Comparison of ENCODE assay signal across 24 cellular contexts in genomic region chr1:18511469-18511997, GRCh38. TPM values are rescaled to one million over a fixed set of nuclear protein-coding genes. Genes with fewer than 3 reads are reported as not detected.
A peak's percentile ranks its signal among the peaks of the same experiment; 100 is the strongest.
DNase-seq lines count a peak whose midpoint lies in the region; ATAC-seq and TF ChIP-seq lines count a peak whose summit lies in the region.
"Had no signal": no experiment of that assay in that cellular context is flagged by ENCODE, and none has a peak within 500 bp of the region (broad histone marks: within the 10 kb centered on the region; RNA-seq: fewer than 3 reads in every experiment).

No MANE protein-coding gene starts in this region.

- H3K27ac ChIP-seq in dorsolateral prefrontal cortex, result no peak overlapping the region
- H3K27ac ChIP-seq: 22Rv1; BLaER1 treated with 17β-estradiol and CSF1 and Interleukin-3, amounts not matched to agents 10 nM and 100 nM; breast epithelium; thyroid gland had no signal

- no peak for ATAC-seq in GM19324 (IDR thresholded peaks at IDR 0.05; ENCODE audit: low FRiP score, unreplicated experiment)
- ATAC-seq: activated CD8-positive, alpha-beta T cell treated with anti-CD3 and anti-CD28 coated beads, Interleukin-2, amount 10 ng/mL, durations not matched to agents 7 days and 5 days; esophagus mucosa; GM12878; right cardiac atrium; stimulated activated memory B cell treated with anti-CD40 and anti-IgM and Interleukin-4, amounts not matched to agents 10 μg/mL and 1 μg/mL and 100 μg/mL, for 72 hours had no signal

- no peaks in the 10 kb centered on the region for H3K4me1 Mint-ChIP-seq in osteocyte (ENCODE audit: unreplicated experiment)
- no peaks in the 10 kb centered on the region for H3K4me1 Mint-ChIP-seq in activated naive CD4-positive, alpha-beta T cell treated with anti-CD3 and anti-CD28 coated beads for 36 hours (ENCODE audit: low read depth)
- H3K4me1 Mint-ChIP-seq: stimulated activated memory B cell treated with anti-CD40 and anti-IgM and Interleukin-4, amounts not matched to agents 10 μg/mL and 1 μg/mL and 100 μg/mL, for 72 hours had no signal

- H3K27me3 Mint-ChIP-seq in osteocyte (ENCODE audit: unreplicated experiment), result no peaks in the 10 kb centered on the region
- H3K27me3 Mint-ChIP-seq in activated naive CD4-positive, alpha-beta T cell treated with anti-CD3 and anti-CD28 coated beads for 36 hours (ENCODE audit: low read depth), result peaks cover 9% of the 10 kb centered on the region
- H3K27me3 Mint-ChIP-seq: stimulated activated memory B cell treated with anti-CD40 and anti-IgM and Interleukin-4, amounts not matched to agents 10 μg/mL and 1 μg/mL and 100 μg/mL, for 72 hours had no signal

- no peak overlapping the region for H3K4me3 Mint-ChIP-seq in osteocyte (ENCODE audit: unreplicated experiment)
- no peak overlapping the region for H3K4me3 Mint-ChIP-seq in activated naive CD4-positive, alpha-beta T cell treated with anti-CD3 and anti-CD28 coated beads for 36 hours
- H3K4me3 Mint-ChIP-seq: activated CD8-positive, alpha-beta T cell treated with anti-CD3 and anti-CD28 coated beads, Interleukin-2, amount 10 ng/mL, durations not matched to agents 7 days and 5 days; stimulated activated memory B cell treated with anti-CD40 and anti-IgM and Interleukin-4, amounts not matched to agents 10 μg/mL and 1 μg/mL and 100 μg/mL, for 72 hours; T-helper 1 cell treated with Interleukin-12 subunit alpha and Interleukin-12 subunit beta and Interleukin-4 antibody, amounts not matched to agents 30 μg/mL and 1 μg/mL, for 36 hours had no signal

- peak; percentile 39 for DNase-seq in NCI-H2171 treated with DMSO at 0.1 percent for 48 hours (lab: John Stamatoyannopoulos, UW)
- DNase-seq in NCI-H2171 (lab: John Stamatoyannopoulos, UW), result no peak
- peak; percentile 53 for DNase-seq in NCI-H69 (lab: John Stamatoyannopoulos, UW)
- DNase-seq in dorsolateral prefrontal cortex, result no peak
- peak; percentile 62 for DNase-seq in osteocyte (ENCODE audit: extremely low spot score, unreplicated experiment)
- no peak for DNase-seq in activated naive CD4-positive, alpha-beta T cell treated with anti-CD3 and anti-CD28 coated beads for 36 hours
- DNase-seq in NCI-H526 treated with DMSO at 0.1 percent for 48 hours (lab: John Stamatoyannopoulos, UW), result no peak
- DNase-seq: activated CD8-positive, alpha-beta T cell treated with anti-CD3 and anti-CD28 coated beads, Interleukin-2, amount 10 ng/mL, durations not matched to agents 7 days and 5 days; dermis blood vessel endothelial cell; GF-D8; right cardiac atrium; SHP77; thyroid gland had no signal

- CTCF ChIA-PET in activated naive CD4-positive, alpha-beta T cell treated with anti-CD3 and anti-CD28 coated beads for 36 hours (lab: Charles Lee), result interaction anchor here (0.5 to 0.7 kb wide), 2 partner anchors 299 to 756 kb away, joined by 3 to 6 read pairs; partner anchors contain the start of gene ACTL8

- H3K9me3 Mint-ChIP-seq in osteocyte (ENCODE audit: unreplicated experiment), result peaks cover 25% of the 10 kb centered on the region
- peaks cover 12% of the 10 kb centered on the region for H3K9me3 Mint-ChIP-seq in activated naive CD4-positive, alpha-beta T cell treated with anti-CD3 and anti-CD28 coated beads for 36 hours

- H3K27me3 ChIP-seq in dorsolateral prefrontal cortex, result peaks cover 0 to 13% (median 0%) of the 10 kb centered on the region in 45 donors
- H3K27me3 ChIP-seq: BLaER1 treated with 17β-estradiol and CSF1 and Interleukin-3, amounts not matched to agents 10 nM and 100 nM; thyroid gland had no signal

- no peak overlapping the region for H3K27ac Mint-ChIP-seq in osteocyte (ENCODE audit: unreplicated experiment)
- H3K27ac Mint-ChIP-seq in activated naive CD4-positive, alpha-beta T cell treated with anti-CD3 and anti-CD28 coated beads for 36 hours, result no peak overlapping the region
- H3K27ac Mint-ChIP-seq: activated CD8-positive, alpha-beta T cell treated with anti-CD3 and anti-CD28 coated beads, Interleukin-2, amount 10 ng/mL, durations not matched to agents 7 days and 5 days; stimulated activated memory B cell treated with anti-CD40 and anti-IgM and Interleukin-4, amounts not matched to agents 10 μg/mL and 1 μg/mL and 100 μg/mL, for 72 hours; T-helper 1 cell treated with Interleukin-12 subunit alpha and Interleukin-12 subunit beta and Interleukin-4 antibody, amounts not matched to agents 30 μg/mL and 1 μg/mL, for 36 hours had no signal

- H3K4me3 ChIP-seq in dorsolateral prefrontal cortex, result no peak overlapping the region
- H3K4me3 ChIP-seq: BLaER1 treated with 17β-estradiol and CSF1 and Interleukin-3, amounts not matched to agents 10 nM and 100 nM; breast epithelium; GM12878; thyroid gland had no signal

- intact Hi-C loops in dorsolateral prefrontal cortex (cut with DNase I), result no loop called here
- intact Hi-C loops in activated naive CD4-positive, alpha-beta T cell treated with anti-CD3 and anti-CD28 coated beads for 36 hours (cut with micrococcal nuclease), result no loop called here

- TF ChIP-seq CTCF in dorsolateral prefrontal cortex (IDR thresholded peaks at IDR 0.05 in 54 of 56, conservative IDR thresholded peaks at IDR 0.05 in 2 of 56; ENCODE audit: low read depth in 1 of 56, partially characterized antibody in 56 of 56), result peak in 30 of 56 donors; percentile 8 to 43 (median 28)
- TF ChIP-seq CTCF in osteocyte (IDR thresholded peaks at IDR 0.05), result no peak

- no peaks in the 10 kb centered on the region for H3K36me3 Mint-ChIP-seq in osteocyte (ENCODE audit: unreplicated experiment)
- peaks cover 1% of the 10 kb centered on the region for H3K36me3 Mint-ChIP-seq in activated naive CD4-positive, alpha-beta T cell treated with anti-CD3 and anti-CD28 coated beads for 36 hours (ENCODE audit: low read depth)
- H3K36me3 Mint-ChIP-seq: stimulated activated memory B cell treated with anti-CD40 and anti-IgM and Interleukin-4, amounts not matched to agents 10 μg/mL and 1 μg/mL and 100 μg/mL, for 72 hours had no signal

RNA-seq across cellular contexts. Expression of gene KLHDC7A, which starts 30.8 kb away (rescaled TPM):
- 1 to 10 TPM in 3 of 120 experiments, under 1 TPM in 43, not detected in 74; 0.07 to 3.4 (median 0.22) TPM for total RNA-seq in dorsolateral prefrontal cortex
- not detected in 2 replicates for total RNA-seq in osteocyte
- total RNA-seq in activated naive CD4-positive, alpha-beta T cell treated with anti-CD3 and anti-CD28 coated beads for 36 hours, result not detected
- total RNA-seq: activated CD8-positive, alpha-beta T cell treated with anti-CD3 and anti-CD28 coated beads, Interleukin-2, amount 10 ng/mL, durations not matched to agents 7 days and 5 days; glomerular endothelial cell; GM12878; MCF 10A; osteoblast had no signal

Comparison
In these comparisons a context has a peak if more than half of its experiments do, and no peak if none do; other contexts are left out.
1. DNase-seq: peak in NCI-H2171 treated with DMSO at 0.1 percent for 48 hours (single experiment), NCI-H69 (single experiment) and osteocyte (single experiment); none in NCI-H2171 (single experiment), dorsolateral prefrontal cortex (0 of 10), activated naive CD4-positive, alpha-beta T cell treated with anti-CD3 and anti-CD28 coated beads for 36 hours (single experiment) and NCI-H526 treated with DMSO at 0.1 percent for 48 hours (single experiment).